In the genomic region with DNA sequence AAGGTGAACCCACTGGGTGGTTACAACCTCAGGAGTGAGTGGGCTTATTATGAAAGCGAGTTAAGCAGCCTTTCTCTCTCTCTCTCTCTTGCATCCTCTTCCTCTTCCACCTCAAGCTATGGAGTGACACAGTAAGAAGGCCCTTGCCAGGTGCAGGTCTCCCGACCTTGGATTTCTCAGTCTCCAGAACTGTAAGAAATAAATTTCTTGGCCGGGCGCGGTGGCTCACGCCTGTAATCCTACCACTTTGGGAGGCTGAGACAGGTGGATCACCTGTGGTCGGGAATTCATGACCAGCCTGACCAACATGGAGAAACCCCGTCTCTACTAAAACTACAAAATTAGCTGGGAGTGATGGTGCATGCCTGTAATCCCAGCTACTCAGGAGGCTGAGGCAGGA, we compare ENCODE assay signal across 11 cellular contexts. TPM values are rescaled to one million over a fixed set of nuclear protein-coding genes. Genes with fewer than 3 reads are reported as not detected.
"Had no signal": no experiment of that assay in that cellular context is flagged by ENCODE, and none has a peak within 500 bp of the region (broad histone marks: within the 10 kb centered on the region; RNA-seq: fewer than 3 reads in every experiment).

No MANE protein-coding gene starts in this region.

- H3K27ac Mint-ChIP-seq: IgD-negative memory B cell had no signal

- H3K36me3 Mint-ChIP-seq: IgD-negative memory B cell had no signal

- H3K4me2 ChIP-seq: KMS-11 had no signal

- ATAC-seq: HepG2, K562 had no signal

- H3K4me3 Mint-ChIP-seq: IgD-negative memory B cell had no signal

- H3K4me1 Mint-ChIP-seq: IgD-negative memory B cell had no signal

- H3K4me3 ChIP-seq: K562 had no signal

- H3K27ac ChIP-seq: HL-60, KMS-11 had no signal

- FAIRE-seq: HepG2, HTR-8/SVneo, K562 had no signal

- H3K9ac ChIP-seq: KMS-11 had no signal

- DNase-seq: IMR-90, KBM-7, KG1 had no signal

RNA-seq across cellular contexts. Expression of a gene that starts 14.4 kb away (rescaled TPM):
- total RNA-seq: HepG2, HT-29, HT1080, IMR-90, K562 had no signal
- polyA plus RNA-seq: HepG2, IgD-negative memory B cell, IMR-90, K562 had no signal
